2 cellular contexts compared by ENCODE assay signal in genomic region chr4:25694466-25694865, GRCh38.
TF ChIP-seq lines count a peak whose summit lies in the region.

No MANE protein-coding gene starts in this region.

TF ChIP-seq in IMR-90, 13 proteins besides CTCF, POLR2A, EP300 and RAD21 (continued from another document):
- TF ChIP-seq ELK1 (IDR thresholded peaks at IDR 0.05; ENCODE audit: borderline replicate concordance, low read depth, low read length) (no peak), MXI1 (IDR thresholded peaks at IDR 0.05; ENCODE audit: borderline replicate concordance, low read depth, low read length) (no peak), MAFK (IDR thresholded peaks at IDR 0.05; ENCODE audit: low read depth, low read length) (no peak), CEBPB (IDR thresholded peaks at IDR 0.05; ENCODE audit: low read depth, low read length) (no peak), RCOR1 (IDR thresholded peaks at IDR 0.05; ENCODE audit: insufficient replicate concordance, low read length) (no peak), SMC3 (IDR thresholded peaks at IDR 0.05; ENCODE audit: low read depth, low read length) (no peak), RFX5 (IDR thresholded peaks at IDR 0.05; ENCODE audit: low read depth, low read length) (no peak), USF2 (IDR thresholded peaks at IDR 0.05; ENCODE audit: low read depth, low read length) (no peak), MAZ (IDR thresholded peaks at IDR 0.05; ENCODE audit: borderline replicate concordance, low read depth, low read length) (no peak), CHD1 (IDR thresholded peaks at IDR 0.05; ENCODE audit: low read depth, low read length) (no peak), NFE2L2 (IDR thresholded peaks at IDR 0.05; ENCODE audit: low read depth, low read length) (no peak)

TF ChIP-seq in K562, 482 proteins besides CTCF, POLR2A, EP300 and RAD21:
- TF ChIP-seq NR2C2 (CRISPR knock-in tag; IDR thresholded peaks at IDR 0.05): no peak
- peak; percentile 42; the same call in 1 of the 2 replicates for TF ChIP-seq NR2C2 (tag; IDR thresholded peaks at IDR 0.05)
- no peak for TF ChIP-seq SIX5 (IDR thresholded peaks at IDR 0.05; ENCODE audit: borderline replicate concordance in 1 of 2, insufficient read depth in 1 of 2, low read depth in 1 of 2, low read length in 2 of 2)
- peak; percentile 87; the same call in 1 of the 2 replicates for TF ChIP-seq BCL6 (CRISPR knock-in tag; IDR thresholded peaks at IDR 0.05)
- TF ChIP-seq MTA3 (IDR thresholded peaks at IDR 0.05; ENCODE audit: borderline replicate concordance): no peak
- TF ChIP-seq ZNF589 (CRISPR knock-in tag; IDR thresholded peaks at IDR 0.05; ENCODE audit: low read depth): 0 out of 2 replicates have a peak, but pooled peaks have one; percentile 29
- TF ChIP-seq ZNF398 (CRISPR knock-in tag; IDR thresholded peaks at IDR 0.05): no peak
- TF ChIP-seq MAFG (tag; conservative IDR thresholded peaks at IDR 0.05): no peak
- TF ChIP-seq FOXA3 (CRISPR knock-in tag; conservative IDR thresholded peaks at IDR 0.05 in 1 of 2, IDR thresholded peaks at IDR 0.05 in 1 of 2): peak in 1 of 2 experiments; percentile 54; a peak in 2 of 4 replicates
- no peak for TF ChIP-seq U2AF2 (optimal IDR thresholded peaks at IDR 0.05; ENCODE audit: low read depth, low read length)
